In genomic region chr15:62059818-62060115, GRCh38 we compare ENCODE assay signal across 8 cellular contexts. TPM values are rescaled to one million over a fixed set of nuclear protein-coding genes. Genes with fewer than 3 reads are reported as not detected.
DNase-seq lines count a peak whose midpoint lies in the region; ATAC-seq lines count a peak whose summit lies in the region.

No MANE protein-coding gene starts in this region.

- H3K27ac ChIP-seq in ectodermal cell (ENCODE audit: insufficient read depth, low read depth, low read length, poor library complexity, severe bottlenecking), result no peak overlapping the region

- ATAC-seq in HG02938 (IDR thresholded peaks at IDR 0.05; ENCODE audit: unreplicated experiment) (peak; percentile 85), memory B cell (ENCODE audit: low read depth) (peak; percentile 74)

- H3K9me3 Mint-ChIP-seq in memory B cell, result no peaks in the 10 kb centered on the region

- no peaks in the 10 kb centered on the region for H3K4me1 ChIP-seq in ectodermal cell (ENCODE audit: control insufficient read depth, insufficient read depth, low read length)

- H3K27me3 ChIP-seq in ectodermal cell (ENCODE audit: control insufficient read depth, insufficient read depth, low read length, poor library complexity, severe bottlenecking), result peaks cover 43% of the 10 kb centered on the region

- H3K36me3 Mint-ChIP-seq in memory B cell, result peaks cover 2% of the 10 kb centered on the region

- H3K4me1 Mint-ChIP-seq in memory B cell, result peaks cover 11% of the 10 kb centered on the region

- H3K27ac Mint-ChIP-seq in memory B cell, result peak overlapping the region; percentile 100

- H3K9me3 ChIP-seq in ectodermal cell (ENCODE audit: control insufficient read depth, low read length), result no peaks in the 10 kb centered on the region

- WGBS in ectodermal cell, 2 experiments, result 1% methylated on average over 19 of the region's 19 CpGs

- DNase-seq in NCI-H1092 treated with DMSO at 0.1 percent for 48 hours (lab: John Stamatoyannopoulos, UW), result peak; percentile 39
- DNase-seq in NCI-H1092 (lab: John Stamatoyannopoulos, UW), result no peak
- DNase-seq in NCI-H2227 treated with DMSO at 0.1 percent for 48 hours (lab: John Stamatoyannopoulos, UW), result peak; percentile 53
- peak; percentile 24 to 43 for DNase-seq in activated CD4-positive, alpha-beta T cell treated with anti-CD3 and anti-CD28 coated beads, Interleukin-2, amount 50 U/mL, for 24 hours (ENCODE audit: low read depth in 1 of 2, low spot score in 1 of 2)
- DNase-seq in memory B cell (ENCODE audit: low spot score in 2 of 2), result peak; percentile 72 to 76
- DNase-seq in stimulated activated CD8-positive, alpha-beta memory T cell treated with anti-CD3 and anti-CD28 coated beads, Interleukin-7, amount 100 ng/mL, for 24 hours (ENCODE audit: low read depth), result peak; percentile 28

- H3K4me3 Mint-ChIP-seq in memory B cell, result peak overlapping the region; percentile 100

- H3K27me3 Mint-ChIP-seq in memory B cell, result no peaks in the 10 kb centered on the region

- no peaks in the 10 kb centered on the region for H3K36me3 ChIP-seq in ectodermal cell (ENCODE audit: control insufficient read depth, insufficient read depth, low read length)

- H3K4me3 ChIP-seq in ectodermal cell (ENCODE audit: insufficient read depth, low read depth, low read length), result peak overlapping the region; percentile 73

RNA-seq across cellular contexts. Expression of gene VPS13C, which starts 0.5 kb away (rescaled TPM):
- 15.0 TPM for polyA plus RNA-seq in ectodermal cell (2013, experiment 1 of 4)
- polyA plus RNA-seq in ectodermal cell (2013, experiment 2 of 4), result 17.5 TPM
- polyA plus RNA-seq in ectodermal cell (2013, experiment 3 of 4), result 11.7 TPM
- 17.1 TPM for polyA plus RNA-seq in ectodermal cell (2013, experiment 4 of 4)

RNA-seq across cellular contexts. Expression of gene C2CD4A, which starts 7.0 kb away (rescaled TPM):
- not detected for polyA plus RNA-seq in ectodermal cell (2013, experiment 1 of 4)
- polyA plus RNA-seq in ectodermal cell (2013, experiment 2 of 4), result not detected
- not detected for polyA plus RNA-seq in ectodermal cell (2013, experiment 3 of 4)
- not detected for polyA plus RNA-seq in ectodermal cell (2013, experiment 4 of 4)
